Comparison of ENCODE assay signal across 1 cellular context in genomic region chr12:115946092-115946491, GRCh38.
TF ChIP-seq lines count a peak whose summit lies in the region.

No MANE protein-coding gene starts in this region.

TF ChIP-seq in Ishikawa, 13 proteins besides CTCF, POLR2A, EP300 and RAD21 (continued from another document):
- TF ChIP-seq, protein P1, sequence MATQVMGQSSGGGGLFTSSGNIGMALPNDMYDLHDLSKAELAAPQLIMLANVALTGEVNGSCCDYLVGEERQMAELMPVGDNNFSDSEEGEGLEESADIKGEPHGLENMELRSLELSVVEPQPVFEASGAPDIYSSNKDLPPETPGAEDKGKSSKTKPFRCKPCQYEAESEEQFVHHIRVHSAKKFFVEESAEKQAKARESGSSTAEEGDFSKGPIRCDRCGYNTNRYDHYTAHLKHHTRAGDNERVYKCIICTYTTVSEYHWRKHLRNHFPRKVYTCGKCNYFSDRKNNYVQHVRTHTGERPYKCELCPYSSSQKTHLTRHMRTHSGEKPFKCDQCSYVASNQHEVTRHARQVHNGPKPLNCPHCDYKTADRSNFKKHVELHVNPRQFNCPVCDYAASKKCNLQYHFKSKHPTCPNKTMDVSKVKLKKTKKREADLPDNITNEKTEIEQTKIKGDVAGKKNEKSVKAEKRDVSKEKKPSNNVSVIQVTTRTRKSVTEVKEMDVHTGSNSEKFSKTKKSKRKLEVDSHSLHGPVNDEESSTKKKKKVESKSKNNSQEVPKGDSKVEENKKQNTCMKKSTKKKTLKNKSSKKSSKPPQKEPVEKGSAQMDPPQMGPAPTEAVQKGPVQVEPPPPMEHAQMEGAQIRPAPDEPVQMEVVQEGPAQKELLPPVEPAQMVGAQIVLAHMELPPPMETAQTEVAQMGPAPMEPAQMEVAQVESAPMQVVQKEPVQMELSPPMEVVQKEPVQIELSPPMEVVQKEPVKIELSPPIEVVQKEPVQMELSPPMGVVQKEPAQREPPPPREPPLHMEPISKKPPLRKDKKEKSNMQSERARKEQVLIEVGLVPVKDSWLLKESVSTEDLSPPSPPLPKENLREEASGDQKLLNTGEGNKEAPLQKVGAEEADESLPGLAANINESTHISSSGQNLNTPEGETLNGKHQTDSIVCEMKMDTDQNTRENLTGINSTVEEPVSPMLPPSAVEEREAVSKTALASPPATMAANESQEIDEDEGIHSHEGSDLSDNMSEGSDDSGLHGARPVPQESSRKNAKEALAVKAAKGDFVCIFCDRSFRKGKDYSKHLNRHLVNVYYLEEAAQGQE (IDR thresholded peaks at IDR 0.05; ENCODE audit: low read depth): no peak
- TF ChIP-seq MAX (IDR thresholded peaks at IDR 0.05) (peak; percentile 83), USF1 (IDR thresholded peaks at IDR 0.05) (no peak)
